ENCODE assay signal across 10 cellular contexts in the genomic region with DNA sequence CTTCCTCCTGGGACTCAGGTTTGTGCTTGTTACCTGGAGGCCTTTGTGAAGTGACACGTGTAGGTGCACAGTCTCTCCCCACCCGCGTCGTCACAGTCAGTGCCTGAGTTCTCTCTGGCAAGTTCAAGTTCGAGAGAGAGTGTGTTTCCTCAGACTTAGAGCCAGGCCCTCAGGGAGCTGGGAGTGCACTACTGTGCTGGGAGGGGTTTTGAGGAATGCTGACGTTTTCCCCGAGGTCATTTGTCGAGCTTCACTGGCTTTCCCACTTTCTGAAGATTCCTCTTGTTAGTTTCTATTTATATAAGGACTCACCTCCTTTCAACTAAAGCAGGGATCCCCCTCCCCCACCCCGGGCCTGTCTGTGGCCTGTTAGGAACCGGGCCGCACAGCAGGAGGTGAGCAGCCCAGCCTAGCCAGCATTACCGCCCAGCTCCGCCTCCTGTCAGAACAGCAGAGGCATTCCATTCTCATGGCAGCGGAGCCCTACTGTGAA.
A peak's percentile ranks its signal among the peaks of the same experiment; 100 is the strongest.
DNase-seq lines count a peak whose midpoint lies in the region; ATAC-seq and TF ChIP-seq lines count a peak whose summit lies in the region.
"Had no signal": no experiment of that assay in that cellular context is flagged by ENCODE, and none has a peak within 500 bp of the region (broad histone marks: within the 10 kb centered on the region; RNA-seq: fewer than 3 reads in every experiment).

No MANE protein-coding gene starts in this region.

- ATAC-seq in mucosa of descending colon, result peak; percentile 61
- ATAC-seq in HG03457 (IDR thresholded peaks at IDR 0.05; ENCODE audit: unreplicated experiment), result no peak
- ATAC-seq in HG02885 (IDR thresholded peaks at IDR 0.05; ENCODE audit: poor library complexity, unreplicated experiment), result no peak
- ATAC-seq: naive thymus-derived CD8-positive, alpha-beta T cell had no signal

- peak; percentile 71 for DNase-seq in NCI-H2227 treated with DMSO at 0.1 percent for 48 hours (lab: John Stamatoyannopoulos, UW)
- peak; percentile 93 for DNase-seq in epithelial cell of esophagus (ENCODE audit: low read depth)
- DNase-seq in mucosa of descending colon, result peak in 2 of 3 donors; percentile 15 to 31
- no peak for DNase-seq in tibial artery
- no peak for DNase-seq in COLO829 (ENCODE audit: low spot score)
- DNase-seq: naive thymus-derived CD8-positive, alpha-beta T cell; NK-92 treated with Interleukin-12 subunit alpha and Interleukin-12 subunit beta, amount 100 ng/mL, for 24 hours had no signal

- H3K27ac ChIP-seq in C4-2B (peak overlapping the region; percentile 6; the same call in 1 of the 2 replicates), tibial artery (no peak overlapping the region)

- peak overlapping the region; percentile 8 for H3K4me3 ChIP-seq in epithelial cell of esophagus (ENCODE audit: low read length)
- H3K4me3 ChIP-seq in mucosa of descending colon, result no peak overlapping the region
- H3K4me3 ChIP-seq in tibial artery, result no peak overlapping the region

- H3K4me1 ChIP-seq in mucosa of descending colon (ENCODE audit: low read depth) (no peaks in the 10 kb centered on the region), tibial artery (no peaks in the 10 kb centered on the region)

- intact Hi-C loops in mucosa of descending colon (cut with DNase I, micrococcal nuclease) (no loop called here), tibial artery (cut with DNase I; ENCODE audit: low total_unique reads) (no loop called here)

- no peaks in the 10 kb centered on the region for H3K9me3 ChIP-seq in mucosa of descending colon
- H3K9me3 ChIP-seq in tibial artery, result no peaks in the 10 kb centered on the region

- TF ChIP-seq CTCF in C4-2B (conservative IDR thresholded peaks at IDR 0.05) (no peak), epithelial cell of esophagus (IDR thresholded peaks at IDR 0.05; ENCODE audit: insufficient read depth, low read depth, low read length, missing control alignments) (no peak), mucosa of descending colon (IDR thresholded peaks at IDR 0.05) (no peak), tibial artery (IDR thresholded peaks at IDR 0.05) (no peak)

- H3K27me3 ChIP-seq in tibial artery, result no peaks in the 10 kb centered on the region

- no peaks in the 10 kb centered on the region for H3K36me3 ChIP-seq in mucosa of descending colon (ENCODE audit: low read depth)
- H3K36me3 ChIP-seq in tibial artery, result no peaks in the 10 kb centered on the region

Comparison
In these comparisons a context has a peak if more than half of its experiments do, and no peak if none do; other contexts are left out.
1. DNase-seq: peak in NCI-H2227 treated with DMSO at 0.1 percent for 48 hours (single experiment), epithelial cell of esophagus (single experiment) and mucosa of descending colon (2 of 3); none in tibial artery (0 of 2) and COLO829 (single experiment).